Comparison of ENCODE assay signal across 16 cellular contexts in genomic region chr2:222296311-222296736, GRCh38. TPM values are rescaled to one million over a fixed set of nuclear protein-coding genes. Genes with fewer than 3 reads are reported as not detected.
DNase-seq lines count a peak whose midpoint lies in the region; ATAC-seq and TF ChIP-seq lines count a peak whose summit lies in the region.
"Had no signal": no experiment of that assay in that cellular context is flagged by ENCODE, and none has a peak within 500 bp of the region (broad histone marks: within the 10 kb centered on the region; RNA-seq: fewer than 3 reads in every experiment).

No MANE protein-coding gene starts in this region.

- peak overlapping the region; percentile 14 for H3K4me3 Mint-ChIP-seq in T-helper 1 cell treated with Interleukin-12 subunit alpha and Interleukin-12 subunit beta and Interleukin-4 antibody, amounts not matched to agents 30 μg/mL and 1 μg/mL, for 36 hours
- peak overlapping the region; percentile 87 for H3K4me3 Mint-ChIP-seq in neural crest cell

- peak overlapping the region; percentile 45 for H3K27ac Mint-ChIP-seq in T-helper 1 cell treated with Interleukin-12 subunit alpha and Interleukin-12 subunit beta and Interleukin-4 antibody, amounts not matched to agents 30 μg/mL and 1 μg/mL, for 36 hours
- no peak overlapping the region for H3K27ac Mint-ChIP-seq in neural crest cell (ENCODE audit: unreplicated experiment)

- H3K9me3 Mint-ChIP-seq in T-helper 1 cell treated with Interleukin-12 subunit alpha and Interleukin-12 subunit beta and Interleukin-4 antibody, amounts not matched to agents 30 μg/mL and 1 μg/mL, for 36 hours: peaks cover 6% of the 10 kb centered on the region
- H3K9me3 Mint-ChIP-seq in neural crest cell: no peaks in the 10 kb centered on the region

- no peaks in the 10 kb centered on the region for H3K36me3 ChIP-seq in brain microvascular endothelial cell (replicated peaks)
- H3K36me3 ChIP-seq: gastroesophageal sphincter, transverse colon had no signal

- H3K27me3 Mint-ChIP-seq in T-helper 1 cell treated with Interleukin-12 subunit alpha and Interleukin-12 subunit beta and Interleukin-4 antibody, amounts not matched to agents 30 μg/mL and 1 μg/mL, for 36 hours (ENCODE audit: low read depth): peaks cover 98% of the 10 kb centered on the region
- peaks cover 99% of the 10 kb centered on the region for H3K27me3 Mint-ChIP-seq in neural crest cell (ENCODE audit: low read depth)

- ATAC-seq in GM19324 (IDR thresholded peaks at IDR 0.05; ENCODE audit: low FRiP score, unreplicated experiment): no peak
- ATAC-seq: gastroesophageal sphincter had no signal

- H3K27me3 ChIP-seq in brain microvascular endothelial cell (replicated peaks): peaks cover 83% of the 10 kb centered on the region

- peaks cover 9% of the 10 kb centered on the region for H3K36me3 Mint-ChIP-seq in T-helper 1 cell treated with Interleukin-12 subunit alpha and Interleukin-12 subunit beta and Interleukin-4 antibody, amounts not matched to agents 30 μg/mL and 1 μg/mL, for 36 hours (ENCODE audit: low read depth)
- H3K36me3 Mint-ChIP-seq in neural crest cell (ENCODE audit: low read depth): peaks cover 27% of the 10 kb centered on the region

- TF ChIP-seq CTCF in HFF-Myc (IDR thresholded peaks at IDR 0.05; ENCODE audit: low read depth, low read length, missing control alignments): no peak
- no peak for TF ChIP-seq CTCF in brain microvascular endothelial cell (IDR thresholded peaks at IDR 0.05; ENCODE audit: low read depth, low read length, missing control alignments)
- no peak for TF ChIP-seq CTCF in neural crest cell (conservative IDR thresholded peaks at IDR 0.05)

- H3K4me3 ChIP-seq in HFF-Myc (replicated peaks; ENCODE audit: low read depth, low read length) (peak overlapping the region; percentile 53), brain microvascular endothelial cell (ENCODE audit: low read depth, low read length) (peak overlapping the region; percentile 64)

- H3K4me1 Mint-ChIP-seq in T-helper 1 cell treated with Interleukin-12 subunit alpha and Interleukin-12 subunit beta and Interleukin-4 antibody, amounts not matched to agents 30 μg/mL and 1 μg/mL, for 36 hours (ENCODE audit: low read depth): peaks cover 17% of the 10 kb centered on the region
- H3K4me1 Mint-ChIP-seq in neural crest cell: peaks cover 82% of the 10 kb centered on the region

- in situ Hi-C loops in brain microvascular endothelial cell (cut with HindIII; ENCODE audit: low pct_ligation_motif_present, low sequenced_read_pairs): no loop called here

- H3K27ac ChIP-seq in brain microvascular endothelial cell: no peak overlapping the region
- H3K27ac ChIP-seq: gastroesophageal sphincter, transverse colon had no signal

- no peak for DNase-seq in T-helper 1 cell
- DNase-seq in HFF-Myc (ENCODE audit: extremely low read depth, low read depth): no peak
- no peak for DNase-seq in brain microvascular endothelial cell
- no peak for DNase-seq in neural crest cell (ENCODE audit: low read depth, low spot score)
- no peak for DNase-seq in activated effector memory CD4-positive, alpha-beta T cell treated with anti-CD3 and anti-CD28 coated beads, Interleukin-2, amount 50 U/mL, for 16 hours
- no peak for DNase-seq in NCI-H69 (lab: John Stamatoyannopoulos, UW)
- DNase-seq: activated CD4-positive, alpha-beta T cell treated with anti-CD3 and anti-CD28 coated beads for 48 hours; Kasumi-1; kidney glomerular epithelial cell; NCI-H2029; transverse colon had no signal

RNA-seq across cellular contexts. Expression of gene PAX3, which starts 2.5 kb away (rescaled TPM):
- 52.1 and 52.2 TPM in 2 replicates for total RNA-seq in neural crest cell
- total RNA-seq: A172, dermis microvascular lymphatic vessel endothelial cell, transverse colon had no signal
